In the genomic region with DNA sequence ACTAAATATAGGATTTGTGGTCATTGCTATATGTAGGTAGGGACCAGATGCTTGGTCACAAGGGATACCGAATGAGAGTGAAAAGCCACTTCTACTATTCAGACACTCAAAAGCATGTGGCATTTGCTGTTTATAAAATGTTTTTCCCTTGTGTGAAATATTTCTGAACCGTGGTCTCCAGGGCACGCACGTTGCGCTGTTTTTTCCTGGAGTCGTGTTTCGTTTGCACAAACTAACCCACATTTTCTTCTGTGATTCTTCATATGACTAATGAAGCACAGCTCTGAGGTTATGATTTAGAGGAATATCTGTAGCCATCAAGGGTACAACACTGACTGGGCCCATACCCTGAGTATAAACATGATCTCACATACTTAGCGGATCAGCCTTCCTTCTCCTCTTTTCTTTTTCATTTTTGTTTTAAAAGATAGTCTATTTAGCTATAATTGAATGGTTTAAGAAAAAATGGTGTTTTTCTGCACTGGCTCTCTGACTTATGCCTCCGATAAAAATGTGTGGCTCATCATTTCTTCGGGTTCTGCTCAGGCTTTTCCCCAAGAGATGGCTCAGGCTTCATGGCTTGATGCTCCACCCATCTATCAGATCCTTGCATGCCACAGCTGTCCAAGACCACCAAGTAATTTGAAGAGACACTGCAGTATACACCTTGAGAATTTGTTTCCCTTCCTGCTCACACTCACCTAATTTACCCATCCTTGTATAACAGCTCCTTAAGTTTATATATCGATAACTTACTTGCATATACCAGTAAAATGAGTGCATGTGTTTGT, we compare ENCODE assay signal across 11 cellular contexts. TPM values are rescaled to one million over a fixed set of nuclear protein-coding genes. Genes with fewer than 3 reads are reported as not detected.
DNase-seq lines count a peak whose midpoint lies in the region; ATAC-seq and TF ChIP-seq lines count a peak whose summit lies in the region.
"Had no signal": no experiment of that assay in that cellular context is flagged by ENCODE, and none has a peak within 500 bp of the region (broad histone marks: within the 10 kb centered on the region; RNA-seq: fewer than 3 reads in every experiment).

No MANE protein-coding gene starts in this region.

- no peak for DNase-seq in CD8-positive, alpha-beta T cell
- DNase-seq in activated T-helper 1 cell treated with anti-CD3 and anti-CD28 coated beads, Interleukin-12 subunit alpha, Interleukin-12 subunit beta, Interleukin-2, Interleukin-4 antibody, amounts not matched to agents 30 ng/mL and 10 ng/mL and 1 ng/mL, durations not matched to agents 14 hours and 24 hours and 36 hours (ENCODE audit: low spot score): peak; percentile 53
- no peak for DNase-seq in G401 (ENCODE audit: low spot score)
- DNase-seq in Calu3: no peak
- DNase-seq in activated gamma-delta T cell treated with Interleukin-2 at 50 U/mL for 16 hours: no peak
- no peak for DNase-seq in SKM-1 treated with dmso at 0.1 percent for 144 hours (lab: John Stamatoyannopoulos, UW; ENCODE audit: unreplicated experiment)
- DNase-seq: posterior cingulate gyrus, Right ventricle myocardium superior had no signal

- no TSS peak for BruUV-seq in Calu3 (replicated peaks; lab: Mats Ljungman, UMichigan)

- H3K9me3 Mint-ChIP-seq in CD8-positive, alpha-beta T cell: peaks cover 4% of the 10 kb centered on the region
- H3K9me3 Mint-ChIP-seq in activated T-helper 1 cell treated with anti-CD3 and anti-CD28 coated beads, Interleukin-12 subunit alpha, Interleukin-12 subunit beta, Interleukin-2, Interleukin-4 antibody, amounts not matched to agents 30 ng/mL and 10 ng/mL and 1 ng/mL, durations not matched to agents 14 hours and 24 hours and 36 hours: peaks cover 16% of the 10 kb centered on the region
- H3K9me3 Mint-ChIP-seq in Calu3 (ENCODE audit: low read depth, unreplicated experiment): no peaks in the 10 kb centered on the region
- H3K9me3 Mint-ChIP-seq: CD4-positive, alpha-beta T cell had no signal

- peak overlapping the region; percentile 29 for H3K27ac Mint-ChIP-seq in CD8-positive, alpha-beta T cell
- H3K27ac Mint-ChIP-seq in activated T-helper 1 cell treated with anti-CD3 and anti-CD28 coated beads, Interleukin-12 subunit alpha, Interleukin-12 subunit beta, Interleukin-2, Interleukin-4 antibody, amounts not matched to agents 30 ng/mL and 10 ng/mL and 1 ng/mL, durations not matched to agents 14 hours and 24 hours and 36 hours: peak overlapping the region; percentile 97
- no peak overlapping the region for H3K27ac Mint-ChIP-seq in Calu3 (ENCODE audit: unreplicated experiment)

- peak; percentile 35 for ATAC-seq in CD8-positive, alpha-beta T cell
- ATAC-seq in GM19438 (IDR thresholded peaks at IDR 0.05; ENCODE audit: low read depth, unreplicated experiment) (peak; percentile 65), HG03097 (IDR thresholded peaks at IDR 0.05; ENCODE audit: low FRiP score, unreplicated experiment) (peak; percentile 45)

- no peak for TF ChIP-seq CTCF in CD8-positive, alpha-beta T cell (IDR thresholded peaks at IDR 0.05)
- TF ChIP-seq CTCF in Calu3 (IDR thresholded peaks at IDR 0.05; ENCODE audit: unreplicated experiment): no peak

- H3K27me3 Mint-ChIP-seq in CD8-positive, alpha-beta T cell (ENCODE audit: low read depth): no peaks in the 10 kb centered on the region
- H3K27me3 Mint-ChIP-seq in activated T-helper 1 cell treated with anti-CD3 and anti-CD28 coated beads, Interleukin-12 subunit alpha, Interleukin-12 subunit beta, Interleukin-2, Interleukin-4 antibody, amounts not matched to agents 30 ng/mL and 10 ng/mL and 1 ng/mL, durations not matched to agents 14 hours and 24 hours and 36 hours (ENCODE audit: insufficient read depth): no peaks in the 10 kb centered on the region
- peaks cover 14% of the 10 kb centered on the region for H3K27me3 Mint-ChIP-seq in Calu3 (ENCODE audit: unreplicated experiment)
- H3K27me3 Mint-ChIP-seq: CD4-positive, alpha-beta T cell had no signal

- H3K27ac ChIP-seq in CD8-positive, alpha-beta T cell (ENCODE audit: low read depth, low read length): no peak overlapping the region

- no peaks in the 10 kb centered on the region for H3K36me3 Mint-ChIP-seq in CD8-positive, alpha-beta T cell
- H3K36me3 Mint-ChIP-seq in activated T-helper 1 cell treated with anti-CD3 and anti-CD28 coated beads, Interleukin-12 subunit alpha, Interleukin-12 subunit beta, Interleukin-2, Interleukin-4 antibody, amounts not matched to agents 30 ng/mL and 10 ng/mL and 1 ng/mL, durations not matched to agents 14 hours and 24 hours and 36 hours (ENCODE audit: low read depth): peaks cover 11% of the 10 kb centered on the region
- H3K36me3 Mint-ChIP-seq in Calu3 (ENCODE audit: insufficient read depth, unreplicated experiment): no peaks in the 10 kb centered on the region

- no peak overlapping the region for H3K4me3 Mint-ChIP-seq in CD8-positive, alpha-beta T cell
- H3K4me3 Mint-ChIP-seq in activated T-helper 1 cell treated with anti-CD3 and anti-CD28 coated beads, Interleukin-12 subunit alpha, Interleukin-12 subunit beta, Interleukin-2, Interleukin-4 antibody, amounts not matched to agents 30 ng/mL and 10 ng/mL and 1 ng/mL, durations not matched to agents 14 hours and 24 hours and 36 hours: peak overlapping the region; percentile 66
- no peak overlapping the region for H3K4me3 Mint-ChIP-seq in Calu3 (ENCODE audit: low read depth, unreplicated experiment)
- H3K4me3 Mint-ChIP-seq: CD4-positive, alpha-beta T cell had no signal

- POLR2A ChIA-PET in CD8-positive, alpha-beta T cell (lab: Charles Lee): interaction anchor here (0.6 to 2.4 kb wide), 7 partner anchors 11 to 68 kb away, joined by 3 to 13 read pairs (median 4); partner anchors contain the start of gene MYB

- peaks cover 40% of the 10 kb centered on the region for H3K4me1 ChIP-seq in CD8-positive, alpha-beta T cell (ENCODE audit: insufficient read depth, low read length)

- intact Hi-C loops in CD8-positive, alpha-beta T cell (cut with DNase I, micrococcal nuclease): loop anchor here in 1 of 2 experiments (10.0 kb wide), 1 partner anchor 1160 kb away; the partner anchor contains the start of gene TBPL1
- intact Hi-C loops in activated T-helper 1 cell treated with anti-CD3 and anti-CD28 coated beads, Interleukin-12 subunit alpha, Interleukin-12 subunit beta, Interleukin-2, Interleukin-4 antibody, amounts not matched to agents 30 ng/mL and 10 ng/mL and 1 ng/mL, durations not matched to agents 14 hours and 24 hours and 36 hours (cut with micrococcal nuclease): loop anchor here (1.0 to 10.0 kb wide), 17 partner anchors 11 to 940 kb away; partner anchors contain the start of genes AHI1 and HBS1L
- intact Hi-C loops in Calu3 (cut with micrococcal nuclease; ENCODE audit: unreplicated experiment): no loop called here

- H3K27me3 ChIP-seq in CD8-positive, alpha-beta T cell (ENCODE audit: insufficient read depth, low read length): no peaks in the 10 kb centered on the region

- in situ Hi-C loops in G401 (cut with HindIII; ENCODE audit: low sequenced_read_pairs): no loop called here

- CTCF ChIA-PET in CD8-positive, alpha-beta T cell (lab: Charles Lee): interaction anchor here (1.5 kb wide), 1 partner anchor 15 kb away, joined by 3 read pairs; no protein-coding TSS in a partner anchor
- CTCF ChIA-PET in Calu3 (lab: Charles Lee): no interaction called here

- no peaks in the 10 kb centered on the region for H3K36me3 ChIP-seq in CD8-positive, alpha-beta T cell (ENCODE audit: insufficient read depth, low read length)

- no peaks in the 10 kb centered on the region for H3K9me3 ChIP-seq in CD8-positive, alpha-beta T cell (ENCODE audit: low read length)

- H3K4me3 ChIP-seq in CD8-positive, alpha-beta T cell (ENCODE audit: low read depth, low read length): no peak overlapping the region

- peaks cover 64% of the 10 kb centered on the region for H3K4me1 Mint-ChIP-seq in CD8-positive, alpha-beta T cell (ENCODE audit: low read depth)
- H3K4me1 Mint-ChIP-seq in activated T-helper 1 cell treated with anti-CD3 and anti-CD28 coated beads, Interleukin-12 subunit alpha, Interleukin-12 subunit beta, Interleukin-2, Interleukin-4 antibody, amounts not matched to agents 30 ng/mL and 10 ng/mL and 1 ng/mL, durations not matched to agents 14 hours and 24 hours and 36 hours (ENCODE audit: low read depth): peaks cover 88% of the 10 kb centered on the region
- no peaks in the 10 kb centered on the region for H3K4me1 Mint-ChIP-seq in Calu3 (ENCODE audit: low read depth, unreplicated experiment)

RNA-seq across cellular contexts. Expression of gene HBS1L, which starts 59.9 kb away (rescaled TPM):
- 100 to 1,000 TPM; 119 to 123 TPM for total RNA-seq in CD8-positive, alpha-beta T cell
- 104 and 115 TPM in 2 replicates for total RNA-seq in activated T-helper 1 cell treated with anti-CD3 and anti-CD28 coated beads, Interleukin-12 subunit alpha, Interleukin-12 subunit beta, Interleukin-2, Interleukin-4 antibody, amounts not matched to agents 30 ng/mL and 10 ng/mL and 1 ng/mL, durations not matched to agents 14 hours and 24 hours and 36 hours
- total RNA-seq in G401 (2014; rRNA removed; shearing (Covaris generic)): 104 and 137 TPM in 2 replicates
- 41.7 and 50.0 TPM in 2 replicates for total RNA-seq in Calu3 (2022)
